In the genomic region with DNA sequence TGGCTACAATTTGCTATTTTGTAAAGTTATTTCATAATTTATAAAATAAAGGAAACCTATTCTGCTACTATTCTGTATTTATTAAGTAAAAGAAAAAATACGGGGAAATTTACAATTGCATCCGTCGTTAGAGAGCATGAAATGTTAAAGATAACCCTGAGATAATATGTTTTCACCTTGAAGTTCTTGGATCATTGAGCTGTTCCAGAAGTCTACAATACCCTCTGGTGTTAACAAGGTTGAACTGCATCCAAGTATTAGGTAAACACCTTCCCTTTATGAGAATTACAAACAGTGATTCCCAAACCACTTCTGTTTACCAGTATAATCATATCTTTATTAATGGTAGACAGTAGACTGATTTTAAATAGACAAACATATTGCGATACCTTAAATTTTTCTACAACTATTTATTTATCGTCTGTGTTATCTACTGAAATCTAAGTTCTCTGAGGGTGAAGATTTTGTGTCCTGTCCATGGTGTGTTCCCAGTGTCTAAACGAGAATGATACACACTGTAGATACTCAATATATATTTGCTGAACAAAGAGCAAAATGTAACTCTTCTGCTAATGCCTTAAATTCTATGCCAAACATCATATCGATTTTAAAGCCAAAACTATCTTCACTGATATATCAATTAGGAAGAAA, we compare ENCODE assay signal across 8 cellular contexts. TPM values are rescaled to one million over a fixed set of nuclear protein-coding genes. Genes with fewer than 3 reads are reported as not detected.
DNase-seq lines count a peak whose midpoint lies in the region; ATAC-seq, FAIRE-seq and TF ChIP-seq lines count a peak whose summit lies in the region.

No MANE protein-coding gene starts in this region.

- no peak overlapping the region for H3K4me2 ChIP-seq in PC-9

- FAIRE-seq in G401.6 (lab: Jason Lieb, UNC), result peak; percentile 96

- H3K27me3 ChIP-seq in PC-9 (ENCODE audit: insufficient read depth, low read depth), result no peaks in the 10 kb centered on the region

- peak; percentile 78 for ATAC-seq in GM21390 (IDR thresholded peaks at IDR 0.05; ENCODE audit: unreplicated experiment)

- peak; percentile 61 for DNase-seq in HT-29 (ENCODE audit: low spot score)
- DNase-seq in PC-9, result peak in 1 of 2 experiments; percentile 49
- peak; percentile 25 for DNase-seq in erythroblast (lab: John Stamatoyannopoulos, UW)
- DNase-seq in renal cortical epithelial cell (ENCODE audit: low read depth), result peak; percentile 68
- no peak for DNase-seq in head of caudate nucleus
- no peak for DNase-seq in effector CD8-positive, alpha-beta T cell (lab: John Stamatoyannopoulos, UW)

- no peaks in the 10 kb centered on the region for H3K79me2 ChIP-seq in PC-9 (ENCODE audit: low read depth)

- no peaks in the 10 kb centered on the region for H3K9me3 ChIP-seq in PC-9 (ENCODE audit: insufficient read depth, low read depth)

- TF ChIP-seq POLR2A in erythroblast (IDR thresholded peaks at IDR 0.05; ENCODE audit: low read length), result no peak

- POLR2A ChIA-PET in PC-9 (lab: Charles Lee; ENCODE audit: unreplicated experiment), result no interaction called here

- BruUV-seq in PC-9 (replicated peaks; lab: Mats Ljungman, UMichigan), result no TSS peak

- H3K4me3 ChIP-seq in PC-9, result no peak overlapping the region

- no peak overlapping the region for H2AFZ ChIP-seq in PC-9

- no peaks in the 10 kb centered on the region for H3K4me1 ChIP-seq in PC-9 (replicated peaks; ENCODE audit: insufficient read depth)

- no peaks in the 10 kb centered on the region for H4K20me1 ChIP-seq in PC-9 (ENCODE audit: insufficient read depth)

- intact Hi-C loops in PC-9 (cut with micrococcal nuclease; ENCODE audit: unreplicated experiment), result loop anchor here (1.0 kb wide), 1 partner anchor 251 kb away; no protein-coding TSS in a partner anchor
- intact Hi-C loops in head of caudate nucleus (cut with DNase I), result no loop called here

- no peaks in the 10 kb centered on the region for H3K36me3 ChIP-seq in PC-9 (ENCODE audit: low read depth)

- no peak overlapping the region for H3K27ac ChIP-seq in PC-9

- H3K9me2 ChIP-seq in PC-9 (ENCODE audit: insufficient read depth), result no peaks in the 10 kb centered on the region

- no peaks in the 10 kb centered on the region for H3F3A ChIP-seq in PC-9 (ENCODE audit: insufficient read depth, low read depth)

- CTCF ChIA-PET in PC-9 (lab: Charles Lee), result no interaction called here

- peak; percentile 92 for TF ChIP-seq CTCF in PC-9 (conservative IDR thresholded peaks at IDR 0.05)

RNA-seq across cellular contexts. Expression of gene TBC1D32, which starts 28.2 kb away (rescaled TPM):
- 1.3 and 4.2 TPM in 2 replicates for total RNA-seq in HT-29 (2014; rRNA removed; shearing (Covaris generic))
- 12.0 and 14.0 TPM in 2 replicates for total RNA-seq in PC-9 (2021)
- 7.6 and 22.9 TPM in 2 replicates for total RNA-seq in renal cortical epithelial cell

Comparison
In these comparisons a context has a peak if more than half of its experiments do, and no peak if none do; other contexts are left out.
1. DNase-seq: peak in HT-29 (single experiment), erythroblast (2 of 2) and renal cortical epithelial cell (single experiment); none in head of caudate nucleus (0 of 42) and effector CD8-positive, alpha-beta T cell (single experiment).